In genomic region chr7:140079121-140079536, GRCh38 we compare ENCODE assay signal across 1 cellular context.
TF ChIP-seq lines count a peak whose summit lies in the region.

No MANE protein-coding gene starts in this region.

TF ChIP-seq in HepG2, 621 proteins besides CTCF, POLR2A, EP300 and RAD21 (continued from another document):
- TF ChIP-seq, protein P1, sequence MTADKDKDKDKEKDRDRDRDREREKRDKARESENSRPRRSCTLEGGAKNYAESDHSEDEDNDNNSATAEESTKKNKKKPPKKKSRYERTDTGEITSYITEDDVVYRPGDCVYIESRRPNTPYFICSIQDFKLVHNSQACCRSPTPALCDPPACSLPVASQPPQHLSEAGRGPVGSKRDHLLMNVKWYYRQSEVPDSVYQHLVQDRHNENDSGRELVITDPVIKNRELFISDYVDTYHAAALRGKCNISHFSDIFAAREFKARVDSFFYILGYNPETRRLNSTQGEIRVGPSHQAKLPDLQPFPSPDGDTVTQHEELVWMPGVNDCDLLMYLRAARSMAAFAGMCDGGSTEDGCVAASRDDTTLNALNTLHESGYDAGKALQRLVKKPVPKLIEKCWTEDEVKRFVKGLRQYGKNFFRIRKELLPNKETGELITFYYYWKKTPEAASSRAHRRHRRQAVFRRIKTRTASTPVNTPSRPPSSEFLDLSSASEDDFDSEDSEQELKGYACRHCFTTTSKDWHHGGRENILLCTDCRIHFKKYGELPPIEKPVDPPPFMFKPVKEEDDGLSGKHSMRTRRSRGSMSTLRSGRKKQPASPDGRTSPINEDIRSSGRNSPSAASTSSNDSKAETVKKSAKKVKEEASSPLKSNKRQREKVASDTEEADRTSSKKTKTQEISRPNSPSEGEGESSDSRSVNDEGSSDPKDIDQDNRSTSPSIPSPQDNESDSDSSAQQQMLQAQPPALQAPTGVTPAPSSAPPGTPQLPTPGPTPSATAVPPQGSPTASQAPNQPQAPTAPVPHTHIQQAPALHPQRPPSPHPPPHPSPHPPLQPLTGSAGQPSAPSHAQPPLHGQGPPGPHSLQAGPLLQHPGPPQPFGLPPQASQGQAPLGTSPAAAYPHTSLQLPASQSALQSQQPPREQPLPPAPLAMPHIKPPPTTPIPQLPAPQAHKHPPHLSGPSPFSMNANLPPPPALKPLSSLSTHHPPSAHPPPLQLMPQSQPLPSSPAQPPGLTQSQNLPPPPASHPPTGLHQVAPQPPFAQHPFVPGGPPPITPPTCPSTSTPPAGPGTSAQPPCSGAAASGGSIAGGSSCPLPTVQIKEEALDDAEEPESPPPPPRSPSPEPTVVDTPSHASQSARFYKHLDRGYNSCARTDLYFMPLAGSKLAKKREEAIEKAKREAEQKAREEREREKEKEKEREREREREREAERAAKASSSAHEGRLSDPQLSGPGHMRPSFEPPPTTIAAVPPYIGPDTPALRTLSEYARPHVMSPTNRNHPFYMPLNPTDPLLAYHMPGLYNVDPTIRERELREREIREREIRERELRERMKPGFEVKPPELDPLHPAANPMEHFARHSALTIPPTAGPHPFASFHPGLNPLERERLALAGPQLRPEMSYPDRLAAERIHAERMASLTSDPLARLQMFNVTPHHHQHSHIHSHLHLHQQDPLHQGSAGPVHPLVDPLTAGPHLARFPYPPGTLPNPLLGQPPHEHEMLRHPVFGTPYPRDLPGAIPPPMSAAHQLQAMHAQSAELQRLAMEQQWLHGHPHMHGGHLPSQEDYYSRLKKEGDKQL (CRISPR knock-in tag; IDR thresholded peaks at IDR 0.05; ENCODE audit: low read depth): no peak
- TF ChIP-seq NR2F1 (CRISPR knock-in tag; IDR thresholded peaks at IDR 0.05): no peak
- TF ChIP-seq NPAS2 (CRISPR knock-in tag; IDR thresholded peaks at IDR 0.05; ENCODE audit: borderline replicate concordance): no peak
- TF ChIP-seq KLF15 (CRISPR knock-in tag; IDR thresholded peaks at IDR 0.05; ENCODE audit: borderline replicate concordance): no peak
- no peak for TF ChIP-seq NCOA5 (CRISPR knock-in tag; IDR thresholded peaks at IDR 0.05)
- TF ChIP-seq, protein P2, sequence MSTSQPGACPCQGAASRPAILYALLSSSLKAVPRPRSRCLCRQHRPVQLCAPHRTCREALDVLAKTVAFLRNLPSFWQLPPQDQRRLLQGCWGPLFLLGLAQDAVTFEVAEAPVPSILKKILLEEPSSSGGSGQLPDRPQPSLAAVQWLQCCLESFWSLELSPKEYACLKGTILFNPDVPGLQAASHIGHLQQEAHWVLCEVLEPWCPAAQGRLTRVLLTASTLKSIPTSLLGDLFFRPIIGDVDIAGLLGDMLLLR (CRISPR knock-in tag; IDR thresholded peaks at IDR 0.05): no peak
- TF ChIP-seq ZNF777 (CRISPR knock-in tag; IDR thresholded peaks at IDR 0.05): no peak
- TF ChIP-seq, protein P3, sequence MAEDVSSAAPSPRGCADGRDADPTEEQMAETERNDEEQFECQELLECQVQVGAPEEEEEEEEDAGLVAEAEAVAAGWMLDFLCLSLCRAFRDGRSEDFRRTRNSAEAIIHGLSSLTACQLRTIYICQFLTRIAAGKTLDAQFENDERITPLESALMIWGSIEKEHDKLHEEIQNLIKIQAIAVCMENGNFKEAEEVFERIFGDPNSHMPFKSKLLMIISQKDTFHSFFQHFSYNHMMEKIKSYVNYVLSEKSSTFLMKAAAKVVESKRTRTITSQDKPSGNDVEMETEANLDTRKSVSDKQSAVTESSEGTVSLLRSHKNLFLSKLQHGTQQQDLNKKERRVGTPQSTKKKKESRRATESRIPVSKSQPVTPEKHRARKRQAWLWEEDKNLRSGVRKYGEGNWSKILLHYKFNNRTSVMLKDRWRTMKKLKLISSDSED (CRISPR knock-in tag; IDR thresholded peaks at IDR 0.05): no peak
- TF ChIP-seq, protein P4, sequence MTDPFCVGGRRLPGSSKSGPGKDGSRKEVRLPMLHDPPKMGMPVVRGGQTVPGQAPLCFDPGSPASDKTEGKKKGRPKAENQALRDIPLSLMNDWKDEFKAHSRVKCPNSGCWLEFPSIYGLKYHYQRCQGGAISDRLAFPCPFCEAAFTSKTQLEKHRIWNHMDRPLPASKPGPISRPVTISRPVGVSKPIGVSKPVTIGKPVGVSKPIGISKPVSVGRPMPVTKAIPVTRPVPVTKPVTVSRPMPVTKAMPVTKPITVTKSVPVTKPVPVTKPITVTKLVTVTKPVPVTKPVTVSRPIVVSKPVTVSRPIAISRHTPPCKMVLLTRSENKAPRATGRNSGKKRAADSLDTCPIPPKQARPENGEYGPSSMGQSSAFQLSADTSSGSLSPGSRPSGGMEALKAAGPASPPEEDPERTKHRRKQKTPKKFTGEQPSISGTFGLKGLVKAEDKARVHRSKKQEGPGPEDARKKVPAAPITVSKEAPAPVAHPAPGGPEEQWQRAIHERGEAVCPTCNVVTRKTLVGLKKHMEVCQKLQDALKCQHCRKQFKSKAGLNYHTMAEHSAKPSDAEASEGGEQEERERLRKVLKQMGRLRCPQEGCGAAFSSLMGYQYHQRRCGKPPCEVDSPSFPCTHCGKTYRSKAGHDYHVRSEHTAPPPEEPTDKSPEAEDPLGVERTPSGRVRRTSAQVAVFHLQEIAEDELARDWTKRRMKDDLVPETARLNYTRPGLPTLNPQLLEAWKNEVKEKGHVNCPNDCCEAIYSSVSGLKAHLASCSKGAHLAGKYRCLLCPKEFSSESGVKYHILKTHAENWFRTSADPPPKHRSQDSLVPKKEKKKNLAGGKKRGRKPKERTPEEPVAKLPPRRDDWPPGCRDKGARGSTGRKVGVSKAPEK (CRISPR knock-in tag; IDR thresholded peaks at IDR 0.05; ENCODE audit: borderline replicate concordance): no peak
- TF ChIP-seq ZNF615 (CRISPR knock-in tag; IDR thresholded peaks at IDR 0.05; ENCODE audit: borderline replicate concordance): no peak
- TF ChIP-seq HIVEP1 (CRISPR knock-in tag; IDR thresholded peaks at IDR 0.05): 0 out of 2 replicates have a peak, but pooled peaks have one; percentile 22
- TF ChIP-seq RARA (CRISPR knock-in tag; IDR thresholded peaks at IDR 0.05): peak; percentile 33; the same call in 1 of the 2 replicates
- no peak for TF ChIP-seq ZNF124 (CRISPR knock-in tag; IDR thresholded peaks at IDR 0.05)
- TF ChIP-seq ZFP90 (CRISPR knock-in tag; IDR thresholded peaks at IDR 0.05; ENCODE audit: borderline replicate concordance): no peak
- TF ChIP-seq SMAD1 (CRISPR knock-in tag; IDR thresholded peaks at IDR 0.05; ENCODE audit: borderline replicate concordance, low read depth): no peak
- TF ChIP-seq, protein P5, sequence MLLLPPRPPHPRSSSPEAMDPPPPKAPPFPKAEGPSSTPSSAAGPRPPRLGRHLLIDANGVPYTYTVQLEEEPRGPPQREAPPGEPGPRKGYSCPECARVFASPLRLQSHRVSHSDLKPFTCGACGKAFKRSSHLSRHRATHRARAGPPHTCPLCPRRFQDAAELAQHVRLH (CRISPR knock-in tag; IDR thresholded peaks at IDR 0.05; ENCODE audit: borderline replicate concordance, low read depth): peak; percentile 54; the same call in 1 of the 2 replicates
- no peak for TF ChIP-seq ZNF737 (CRISPR knock-in tag; IDR thresholded peaks at IDR 0.05; ENCODE audit: borderline replicate concordance)
- TF ChIP-seq CCAR2 (optimal IDR thresholded peaks at IDR 0.05; ENCODE audit: low read depth, low read length): no peak
- TF ChIP-seq RFXAP (CRISPR knock-in tag; IDR thresholded peaks at IDR 0.05; ENCODE audit: borderline replicate concordance): no peak
- peak; percentile 67 for TF ChIP-seq KDM2A (CRISPR knock-in tag; IDR thresholded peaks at IDR 0.05; ENCODE audit: borderline replicate concordance, low read depth)
- no peak for TF ChIP-seq TARDBP (CRISPR knock-in tag; IDR thresholded peaks at IDR 0.05)
- no peak for TF ChIP-seq BCL6 (CRISPR knock-in tag; IDR thresholded peaks at IDR 0.05)
- TF ChIP-seq GABPB1 (CRISPR knock-in tag; IDR thresholded peaks at IDR 0.05): no peak
- TF ChIP-seq JARID2 (CRISPR knock-in tag; IDR thresholded peaks at IDR 0.05; ENCODE audit: insufficient replicate concordance): no peak
- no peak for TF ChIP-seq PPARG (CRISPR knock-in tag; conservative IDR thresholded peaks at IDR 0.05)
- no peak for TF ChIP-seq MTF2 (CRISPR knock-in tag; IDR thresholded peaks at IDR 0.05; ENCODE audit: borderline replicate concordance)
- TF ChIP-seq ADNP (CRISPR knock-in tag; IDR thresholded peaks at IDR 0.05): no peak
- no peak for TF ChIP-seq ZNF616 (CRISPR knock-in tag; IDR thresholded peaks at IDR 0.05; ENCODE audit: low read depth)
- TF ChIP-seq STAG1 (CRISPR knock-in tag; IDR thresholded peaks at IDR 0.05): peak; percentile 78
- TF ChIP-seq ZNF644 (CRISPR knock-in tag; IDR thresholded peaks at IDR 0.05; ENCODE audit: low read depth): no peak
- no peak for TF ChIP-seq HNF1B (CRISPR knock-in tag; IDR thresholded peaks at IDR 0.05)
- TF ChIP-seq FIP1L1 (IDR thresholded peaks at IDR 0.05; ENCODE audit: borderline replicate concordance, insufficient read depth, low read depth, low read length): no peak
- no peak for TF ChIP-seq ZFP41 (CRISPR knock-in tag; IDR thresholded peaks at IDR 0.05; ENCODE audit: borderline replicate concordance)
- no peak for TF ChIP-seq PAXIP1 (CRISPR knock-in tag; conservative IDR thresholded peaks at IDR 0.05)
- no peak for TF ChIP-seq HMGA1 (CRISPR knock-in tag; conservative IDR thresholded peaks at IDR 0.05)
- TF ChIP-seq MYC (CRISPR knock-in tag; IDR thresholded peaks at IDR 0.05; ENCODE audit: borderline replicate concordance): peak; percentile 29; the same call in 1 of the 2 replicates
- TF ChIP-seq ZNF670 (CRISPR knock-in tag; IDR thresholded peaks at IDR 0.05; ENCODE audit: borderline replicate concordance): no peak
- no peak for TF ChIP-seq ATF1 (CRISPR knock-in tag; IDR thresholded peaks at IDR 0.05)
- no peak for TF ChIP-seq ZIK1 (CRISPR knock-in tag; IDR thresholded peaks at IDR 0.05; ENCODE audit: borderline replicate concordance, low read depth)
- TF ChIP-seq JUNB (CRISPR knock-in tag; IDR thresholded peaks at IDR 0.05; ENCODE audit: borderline replicate concordance): no peak
- TF ChIP-seq ATF4 (CRISPR knock-in tag; IDR thresholded peaks at IDR 0.05): no peak
- no peak for TF ChIP-seq DMTF1 (CRISPR knock-in tag; IDR thresholded peaks at IDR 0.05)
- no peak for TF ChIP-seq MED1 (CRISPR knock-in tag; IDR thresholded peaks at IDR 0.05)
- no peak for TF ChIP-seq ZNF382 (CRISPR knock-in tag; IDR thresholded peaks at IDR 0.05; ENCODE audit: borderline replicate concordance)
- no peak for TF ChIP-seq NFIC (IDR thresholded peaks at IDR 0.05; ENCODE audit: low read length)
- no peak for TF ChIP-seq ZNF12 (CRISPR knock-in tag; IDR thresholded peaks at IDR 0.05)
